Comparison of ENCODE assay signal across 8 cellular contexts in genomic region chr1:25642710-25643109, GRCh38. TPM values are rescaled to one million over a fixed set of nuclear protein-coding genes. Genes with fewer than 3 reads are reported as not detected.
A peak's percentile ranks its signal among the peaks of the same experiment; 100 is the strongest.
DNase-seq lines count a peak whose midpoint lies in the region; ATAC-seq and TF ChIP-seq lines count a peak whose summit lies in the region.

No MANE protein-coding gene starts in this region.

- H3K4me1 ChIP-seq in adipocyte (ENCODE audit: control insufficient read depth, insufficient read depth, low read length), result peaks cover 16% of the 10 kb centered on the region
- H3K4me1 ChIP-seq in esophagus squamous epithelium, result peaks cover 3 to 26% (median 7%) of the 10 kb centered on the region in 3 donors

- H3K9me3 Mint-ChIP-seq in natural killer cell treated with Interleukin-12 subunit alpha and Interleukin-12 subunit beta and Interleukin-15 and Interleukin-18, amount 100 ng/mL, for 72 hours, result peaks cover 4% of the 10 kb centered on the region
- peaks cover under 1 to 12% (median 3%) of the 10 kb centered on the region in 7 donors for H3K9me3 Mint-ChIP-seq in CD14-positive monocyte

- ATAC-seq in GM19467 (IDR thresholded peaks at IDR 0.05; ENCODE audit: unreplicated experiment), result peak; percentile 65
- ATAC-seq in natural killer cell treated with Interleukin-12 subunit alpha and Interleukin-12 subunit beta and Interleukin-15 and Interleukin-18, amount 100 ng/mL, for 72 hours, result peak; percentile 92 to 96

- peak overlapping the region in 2 of 4 donors; percentile 44 to 72 for H3K27ac ChIP-seq in esophagus squamous epithelium

- intact Hi-C loops in CD14-positive monocyte (cut with micrococcal nuclease) (no loop called here), esophagus squamous epithelium (cut with DNase I) (no loop called here)

- peaks cover 5 to 6% of the 10 kb centered on the region in 2 donors for H3K27me3 Mint-ChIP-seq in natural killer cell treated with Interleukin-12 subunit alpha and Interleukin-12 subunit beta and Interleukin-15 and Interleukin-18, amount 100 ng/mL, for 72 hours
- H3K27me3 Mint-ChIP-seq in CD14-positive monocyte (ENCODE audit: low read depth in 3 of 3), result peaks cover 4 to 15% (median 7%) of the 10 kb centered on the region in 3 donors

- peaks cover 19 to 35% of the 10 kb centered on the region in 2 donors for H3K4me1 Mint-ChIP-seq in natural killer cell treated with Interleukin-12 subunit alpha and Interleukin-12 subunit beta and Interleukin-15 and Interleukin-18, amount 100 ng/mL, for 72 hours (ENCODE audit: low read depth in 2 of 2)
- peaks cover 13% of the 10 kb centered on the region for H3K4me1 Mint-ChIP-seq in CD14-positive monocyte

- no peak for TF ChIP-seq CTCF in CD14-positive monocyte (IDR thresholded peaks at IDR 0.05)
- no peak for TF ChIP-seq CTCF in esophagus squamous epithelium (IDR thresholded peaks at IDR 0.05)

- peak overlapping the region; percentile 41 for H3K4me3 Mint-ChIP-seq in natural killer cell treated with Interleukin-12 subunit alpha and Interleukin-12 subunit beta and Interleukin-15 and Interleukin-18, amount 100 ng/mL, for 72 hours
- H3K4me3 Mint-ChIP-seq in CD14-positive monocyte, result no peak overlapping the region

- DNase-seq in SW480 (ENCODE audit: low spot score) (peak; percentile 6), adipocyte (ENCODE audit: low read depth) (peak; percentile 65), DMS 273 treated with DMSO at 0.1 percent for 48 hours (lab: John Stamatoyannopoulos, UW) (no peak), hepatic stellate cell (ENCODE audit: low spot score) (no peak), CD14-positive monocyte (ENCODE audit: low spot score) (no peak), esophagus squamous epithelium (lab: John Stamatoyannopoulos, UW) (no peak)
- no peak for DNase-seq in natural killer cell treated with Interleukin-12 subunit alpha and Interleukin-12 subunit beta and Interleukin-15 and Interleukin-18, amount 100 ng/mL, for 72 hours (ENCODE audit: low spot score)

- TF ChIP-seq POLR2A in esophagus squamous epithelium (IDR thresholded peaks at IDR 0.05), result no peak

- H3K27ac Mint-ChIP-seq in natural killer cell treated with Interleukin-12 subunit alpha and Interleukin-12 subunit beta and Interleukin-15 and Interleukin-18, amount 100 ng/mL, for 72 hours, result peak overlapping the region in 1 of 2 donors; percentile 20
- H3K27ac Mint-ChIP-seq in CD14-positive monocyte, result peak overlapping the region in 1 of 7 donors; percentile 75

- WGBS in esophagus squamous epithelium, 2 donors, result 51 to 76% methylated on average over 7 of the region's 7 CpGs

- peaks cover 11% of the 10 kb centered on the region for H3K9me3 ChIP-seq in adipocyte (ENCODE audit: control insufficient read depth, low read length)
- peaks cover 0 to 8% (median 0%) of the 10 kb centered on the region in 3 donors for H3K9me3 ChIP-seq in esophagus squamous epithelium

- peaks cover 17% of the 10 kb centered on the region for H3K36me3 Mint-ChIP-seq in natural killer cell treated with Interleukin-12 subunit alpha and Interleukin-12 subunit beta and Interleukin-15 and Interleukin-18, amount 100 ng/mL, for 72 hours
- H3K36me3 Mint-ChIP-seq in CD14-positive monocyte, result peaks cover 26% of the 10 kb centered on the region in 2 donors

- H3K9ac ChIP-seq in adipocyte (ENCODE audit: low read length), result peak overlapping the region; percentile 18

- H3K36me3 ChIP-seq in adipocyte (ENCODE audit: control insufficient read depth, insufficient read depth, low read length, severe bottlenecking) (peaks cover 4% of the 10 kb centered on the region), esophagus squamous epithelium (peaks cover 0 to 7% (median 0%) of the 10 kb centered on the region in 3 donors)

- H3K27me3 ChIP-seq in adipocyte (replicated peaks; ENCODE audit: control insufficient read depth, insufficient read depth, low read length), result no peaks in the 10 kb centered on the region
- no peaks in the 10 kb centered on the region for H3K27me3 ChIP-seq in esophagus squamous epithelium

- H3K4me3 ChIP-seq in adipocyte (ENCODE audit: low read length) (peak overlapping the region; percentile 37), esophagus squamous epithelium (peak overlapping the region in 1 of 4 donors; percentile 15)

RNA-seq across cellular contexts. Expression of gene MAN1C1, which starts 26.1 kb away (rescaled TPM):
- 1 to 10 TPM in 1 of 2 donors, under 1 TPM in 1; 0.88 to 2.5 TPM for total RNA-seq in natural killer cell treated with Interleukin-12 subunit alpha and Interleukin-12 subunit beta and Interleukin-15 and Interleukin-18, amount 100 ng/mL, for 72 hours
- polyA plus RNA-seq in CD14-positive monocyte, result 1 to 10 TPM; 1.2 to 1.7 TPM
- 1 to 10 TPM in 3 of 4 donors, under 1 TPM in 1; 0.91 to 7.4 (median 3.8) TPM for total RNA-seq in esophagus squamous epithelium

Comparison
In these comparisons a context has a peak if more than half of its experiments do, and no peak if none do; other contexts are left out.
1. DNase-seq: peak in SW480 (single experiment) and adipocyte (single experiment); none in natural killer cell treated with Interleukin-12 subunit alpha and Interleukin-12 subunit beta and Interleukin-15 and Interleukin-18, amount 100 ng/mL, for 72 hours (single experiment), DMS 273 treated with DMSO at 0.1 percent for 48 hours (single experiment), hepatic stellate cell (single experiment), CD14-positive monocyte (single experiment) and esophagus squamous epithelium (single experiment).